Comparison of ENCODE assay signal across 1 cellular context in genomic region chr22:24459911-24460310, GRCh38.
TF ChIP-seq lines count a peak whose summit lies in the region.

No MANE protein-coding gene starts in this region.

TF ChIP-seq in endothelial cell of umbilical vein, 7 proteins besides CTCF, POLR2A, EP300 and RAD21:
- TF ChIP-seq POLR2AphosphoS5 (IDR thresholded peaks at IDR 0.05; ENCODE audit: insufficient read depth, low read depth, low read length), result no peak
- TF ChIP-seq GATA2 (IDR thresholded peaks at IDR 0.05; ENCODE audit: insufficient read depth, insufficient read length, low read depth, low read length), result peak; percentile 28
